In the genomic region with DNA sequence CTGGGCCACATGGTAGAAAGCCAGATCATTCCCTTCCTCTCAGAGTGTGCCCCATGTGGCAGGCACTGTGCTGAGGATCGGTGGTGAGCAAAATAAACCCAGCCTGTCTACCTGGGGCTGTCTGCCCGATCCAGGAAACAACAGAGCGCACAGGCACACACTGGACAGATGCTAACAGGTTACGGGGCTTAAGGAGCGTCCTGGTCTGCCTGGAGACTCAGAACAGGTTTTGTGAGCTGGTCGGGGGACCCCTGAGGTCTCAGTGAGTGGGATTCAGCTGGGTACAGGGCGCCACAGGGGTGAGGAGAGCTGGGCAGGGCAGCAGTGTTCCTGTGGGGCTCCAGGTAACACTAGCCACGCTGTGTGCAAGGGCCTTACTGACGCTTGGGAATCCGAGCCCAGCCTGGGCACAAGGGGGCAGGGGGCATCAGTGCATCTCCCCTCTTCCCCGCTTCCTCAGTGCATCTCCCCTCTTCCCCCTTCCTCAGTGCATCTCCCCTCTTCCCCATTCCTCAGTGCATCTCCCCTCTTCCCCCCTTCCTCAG, we compare ENCODE assay signal across 1 cellular context.
TF ChIP-seq lines count a peak whose summit lies in the region.

No MANE protein-coding gene starts in this region.

TF ChIP-seq in WTC11, 78 proteins besides CTCF, POLR2A, EP300 and RAD21 (continued from another document):
- TF ChIP-seq, protein P1, sequence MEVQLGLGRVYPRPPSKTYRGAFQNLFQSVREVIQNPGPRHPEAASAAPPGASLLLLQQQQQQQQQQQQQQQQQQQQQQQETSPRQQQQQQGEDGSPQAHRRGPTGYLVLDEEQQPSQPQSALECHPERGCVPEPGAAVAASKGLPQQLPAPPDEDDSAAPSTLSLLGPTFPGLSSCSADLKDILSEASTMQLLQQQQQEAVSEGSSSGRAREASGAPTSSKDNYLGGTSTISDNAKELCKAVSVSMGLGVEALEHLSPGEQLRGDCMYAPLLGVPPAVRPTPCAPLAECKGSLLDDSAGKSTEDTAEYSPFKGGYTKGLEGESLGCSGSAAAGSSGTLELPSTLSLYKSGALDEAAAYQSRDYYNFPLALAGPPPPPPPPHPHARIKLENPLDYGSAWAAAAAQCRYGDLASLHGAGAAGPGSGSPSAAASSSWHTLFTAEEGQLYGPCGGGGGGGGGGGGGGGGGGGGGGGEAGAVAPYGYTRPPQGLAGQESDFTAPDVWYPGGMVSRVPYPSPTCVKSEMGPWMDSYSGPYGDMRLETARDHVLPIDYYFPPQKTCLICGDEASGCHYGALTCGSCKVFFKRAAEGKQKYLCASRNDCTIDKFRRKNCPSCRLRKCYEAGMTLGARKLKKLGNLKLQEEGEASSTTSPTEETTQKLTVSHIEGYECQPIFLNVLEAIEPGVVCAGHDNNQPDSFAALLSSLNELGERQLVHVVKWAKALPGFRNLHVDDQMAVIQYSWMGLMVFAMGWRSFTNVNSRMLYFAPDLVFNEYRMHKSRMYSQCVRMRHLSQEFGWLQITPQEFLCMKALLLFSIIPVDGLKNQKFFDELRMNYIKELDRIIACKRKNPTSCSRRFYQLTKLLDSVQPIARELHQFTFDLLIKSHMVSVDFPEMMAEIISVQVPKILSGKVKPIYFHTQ (CRISPR knock-in tag; IDR thresholded peaks at IDR 0.05), result no peak
- no peak for TF ChIP-seq ESRRA (CRISPR knock-in tag; IDR thresholded peaks at IDR 0.05; ENCODE audit: borderline replicate concordance)
- no peak for TF ChIP-seq ZBTB21 (CRISPR knock-in tag; IDR thresholded peaks at IDR 0.05; ENCODE audit: borderline replicate concordance)
- TF ChIP-seq FOXP1 (CRISPR knock-in tag; IDR thresholded peaks at IDR 0.05; ENCODE audit: borderline replicate concordance), result no peak
- TF ChIP-seq, protein P2, sequence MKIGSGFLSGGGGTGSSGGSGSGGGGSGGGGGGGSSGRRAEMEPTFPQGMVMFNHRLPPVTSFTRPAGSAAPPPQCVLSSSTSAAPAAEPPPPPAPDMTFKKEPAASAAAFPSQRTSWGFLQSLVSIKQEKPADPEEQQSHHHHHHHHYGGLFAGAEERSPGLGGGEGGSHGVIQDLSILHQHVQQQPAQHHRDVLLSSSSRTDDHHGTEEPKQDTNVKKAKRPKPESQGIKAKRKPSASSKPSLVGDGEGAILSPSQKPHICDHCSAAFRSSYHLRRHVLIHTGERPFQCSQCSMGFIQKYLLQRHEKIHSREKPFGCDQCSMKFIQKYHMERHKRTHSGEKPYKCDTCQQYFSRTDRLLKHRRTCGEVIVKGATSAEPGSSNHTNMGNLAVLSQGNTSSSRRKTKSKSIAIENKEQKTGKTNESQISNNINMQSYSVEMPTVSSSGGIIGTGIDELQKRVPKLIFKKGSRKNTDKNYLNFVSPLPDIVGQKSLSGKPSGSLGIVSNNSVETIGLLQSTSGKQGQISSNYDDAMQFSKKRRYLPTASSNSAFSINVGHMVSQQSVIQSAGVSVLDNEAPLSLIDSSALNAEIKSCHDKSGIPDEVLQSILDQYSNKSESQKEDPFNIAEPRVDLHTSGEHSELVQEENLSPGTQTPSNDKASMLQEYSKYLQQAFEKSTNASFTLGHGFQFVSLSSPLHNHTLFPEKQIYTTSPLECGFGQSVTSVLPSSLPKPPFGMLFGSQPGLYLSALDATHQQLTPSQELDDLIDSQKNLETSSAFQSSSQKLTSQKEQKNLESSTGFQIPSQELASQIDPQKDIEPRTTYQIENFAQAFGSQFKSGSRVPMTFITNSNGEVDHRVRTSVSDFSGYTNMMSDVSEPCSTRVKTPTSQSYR (CRISPR knock-in tag; IDR thresholded peaks at IDR 0.05), result no peak
- no peak for TF ChIP-seq ATF1 (CRISPR knock-in tag; IDR thresholded peaks at IDR 0.05)
- TF ChIP-seq SMAD3 (CRISPR knock-in tag; IDR thresholded peaks at IDR 0.05; ENCODE audit: borderline replicate concordance), result no peak
- TF ChIP-seq, protein P3, sequence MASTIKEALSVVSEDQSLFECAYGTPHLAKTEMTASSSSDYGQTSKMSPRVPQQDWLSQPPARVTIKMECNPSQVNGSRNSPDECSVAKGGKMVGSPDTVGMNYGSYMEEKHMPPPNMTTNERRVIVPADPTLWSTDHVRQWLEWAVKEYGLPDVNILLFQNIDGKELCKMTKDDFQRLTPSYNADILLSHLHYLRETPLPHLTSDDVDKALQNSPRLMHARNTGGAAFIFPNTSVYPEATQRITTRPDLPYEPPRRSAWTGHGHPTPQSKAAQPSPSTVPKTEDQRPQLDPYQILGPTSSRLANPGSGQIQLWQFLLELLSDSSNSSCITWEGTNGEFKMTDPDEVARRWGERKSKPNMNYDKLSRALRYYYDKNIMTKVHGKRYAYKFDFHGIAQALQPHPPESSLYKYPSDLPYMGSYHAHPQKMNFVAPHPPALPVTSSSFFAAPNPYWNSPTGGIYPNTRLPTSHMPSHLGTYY (CRISPR knock-in tag; IDR thresholded peaks at IDR 0.05), result no peak
- TF ChIP-seq RORB (CRISPR knock-in tag; IDR thresholded peaks at IDR 0.05), result no peak
- TF ChIP-seq, protein P4, sequence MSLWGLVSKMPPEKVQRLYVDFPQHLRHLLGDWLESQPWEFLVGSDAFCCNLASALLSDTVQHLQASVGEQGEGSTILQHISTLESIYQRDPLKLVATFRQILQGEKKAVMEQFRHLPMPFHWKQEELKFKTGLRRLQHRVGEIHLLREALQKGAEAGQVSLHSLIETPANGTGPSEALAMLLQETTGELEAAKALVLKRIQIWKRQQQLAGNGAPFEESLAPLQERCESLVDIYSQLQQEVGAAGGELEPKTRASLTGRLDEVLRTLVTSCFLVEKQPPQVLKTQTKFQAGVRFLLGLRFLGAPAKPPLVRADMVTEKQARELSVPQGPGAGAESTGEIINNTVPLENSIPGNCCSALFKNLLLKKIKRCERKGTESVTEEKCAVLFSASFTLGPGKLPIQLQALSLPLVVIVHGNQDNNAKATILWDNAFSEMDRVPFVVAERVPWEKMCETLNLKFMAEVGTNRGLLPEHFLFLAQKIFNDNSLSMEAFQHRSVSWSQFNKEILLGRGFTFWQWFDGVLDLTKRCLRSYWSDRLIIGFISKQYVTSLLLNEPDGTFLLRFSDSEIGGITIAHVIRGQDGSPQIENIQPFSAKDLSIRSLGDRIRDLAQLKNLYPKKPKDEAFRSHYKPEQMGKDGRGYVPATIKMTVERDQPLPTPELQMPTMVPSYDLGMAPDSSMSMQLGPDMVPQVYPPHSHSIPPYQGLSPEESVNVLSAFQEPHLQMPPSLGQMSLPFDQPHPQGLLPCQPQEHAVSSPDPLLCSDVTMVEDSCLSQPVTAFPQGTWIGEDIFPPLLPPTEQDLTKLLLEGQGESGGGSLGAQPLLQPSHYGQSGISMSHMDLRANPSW (CRISPR knock-in tag; conservative IDR thresholded peaks at IDR 0.05; ENCODE audit: low read depth), result no peak
- TF ChIP-seq GTF2I (CRISPR knock-in tag; conservative IDR thresholded peaks at IDR 0.05), result no peak
- no peak for TF ChIP-seq FOXJ3 (CRISPR knock-in tag; IDR thresholded peaks at IDR 0.05; ENCODE audit: borderline replicate concordance)
- TF ChIP-seq, protein P5, sequence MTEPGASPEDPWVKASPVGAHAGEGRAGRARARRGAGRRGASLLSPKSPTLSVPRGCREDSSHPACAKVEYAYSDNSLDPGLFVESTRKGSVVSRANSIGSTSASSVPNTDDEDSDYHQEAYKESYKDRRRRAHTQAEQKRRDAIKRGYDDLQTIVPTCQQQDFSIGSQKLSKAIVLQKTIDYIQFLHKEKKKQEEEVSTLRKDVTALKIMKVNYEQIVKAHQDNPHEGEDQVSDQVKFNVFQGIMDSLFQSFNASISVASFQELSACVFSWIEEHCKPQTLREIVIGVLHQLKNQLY (CRISPR knock-in tag; IDR thresholded peaks at IDR 0.05), result no peak
TF ChIP-seq in WTC11: peak in this region for 0.
